Comparison of ENCODE assay signal across 8 cellular contexts in genomic region chr6:159981171-159981571, GRCh38. TPM values are rescaled to one million over a fixed set of nuclear protein-coding genes. Genes with fewer than 3 reads are reported as not detected.
DNase-seq lines count a peak whose midpoint lies in the region; ATAC-seq, FAIRE-seq and TF ChIP-seq lines count a peak whose summit lies in the region.

No MANE protein-coding gene starts in this region.

- peak overlapping the region; percentile 78 for H3K27ac ChIP-seq in C4-2B
- peak overlapping the region; percentile 59 for H3K27ac ChIP-seq in HL-60 (replicated peaks)
- peak overlapping the region; percentile 71 for H3K27ac ChIP-seq in K562 (ENCODE audit: extremely low read depth, low read depth, low read length)

- 0 out of 2 replicates have a peak overlapping the region, but pooled peaks have one; percentile 27 for H2AFZ ChIP-seq in K562 (ENCODE audit: low read depth, low read length)

- peak overlapping the region; percentile 33 for H3K4me3 Mint-ChIP-seq in nephron progenitor cell

- H3K4me1 ChIP-seq in K562 (replicated peaks in 1 of 2; ENCODE audit: control insufficient read depth in 2 of 2, insufficient read depth in 2 of 2, low read length in 2 of 2): peaks cover 60 to 83% of the 10 kb centered on the region in 2 experiments

- H3K36me3 Mint-ChIP-seq in nephron progenitor cell (ENCODE audit: low read depth): peaks cover 5% of the 10 kb centered on the region

- H3K4me1 Mint-ChIP-seq in nephron progenitor cell: peaks cover 64% of the 10 kb centered on the region

- H3K9me1 ChIP-seq in K562 (ENCODE audit: control insufficient read depth, insufficient read depth, low read length): peaks cover 17% of the 10 kb centered on the region

- TF ChIP-seq EP300 in K562 (IDR thresholded peaks at IDR 0.05; ENCODE audit: low read length): no peak

- no peak for ATAC-seq in K562
- no peak for ATAC-seq in HG02763 (IDR thresholded peaks at IDR 0.05; ENCODE audit: unreplicated experiment)
- ATAC-seq in HG03097 (IDR thresholded peaks at IDR 0.05; ENCODE audit: low FRiP score, unreplicated experiment): no peak

- BruUV-seq in K562 (replicated peaks; lab: Mats Ljungman, UMichigan): no TSS peak

- TF ChIP-seq RAD21 in K562 (CRISPR knock-in tag; conservative IDR thresholded peaks at IDR 0.05 in 1 of 2, IDR thresholded peaks at IDR 0.05 in 1 of 2): no peak

- peak overlapping the region; percentile 47 to 87 for H3K9ac ChIP-seq in K562 (ENCODE audit: insufficient read depth in 1 of 2, low read depth in 2 of 2, low read length in 2 of 2)

- 0 out of 2 replicates have a peak, but pooled peaks have one; percentile 22 for TF ChIP-seq POLR2A in K562 (conservative IDR thresholded peaks at IDR 0.05)

- peaks cover 4% of the 10 kb centered on the region; the same call in 1 of the 3 replicates for H3K36me3 ChIP-seq in K562 (ENCODE audit: control insufficient read depth, insufficient read depth, low read length)

- H3K27me3 Mint-ChIP-seq in nephron progenitor cell (ENCODE audit: low read depth, poor library complexity): no peaks in the 10 kb centered on the region

- peaks cover 99% of the 10 kb centered on the region for H3K79me2 ChIP-seq in K562 (ENCODE audit: control insufficient read depth, insufficient read depth, low read length)

- in situ Hi-C loops in K562 (cut with MboI): no loop called here

- FAIRE-seq in K562 (lab: Jason Lieb, UNC): no peak

- H4K20me1 ChIP-seq in K562 (replicated peaks; ENCODE audit: control insufficient read depth, insufficient read depth, low read length): peaks cover 77% of the 10 kb centered on the region

- no peak overlapping the region for H3K4me3 ChIP-seq in HL-60 (replicated peaks; ENCODE audit: insufficient read depth, low read length)
- no peak overlapping the region for H3K4me3 ChIP-seq in K562

- CTCF ChIA-PET in K562 (lab: Yijun Ruan, JAX; ENCODE audit: low intra/inter-chr PET ratio): no interaction called here

- DNase-seq in HL-60 (ENCODE audit: low read depth in 1 of 2, low spot score in 1 of 2) (no peak), K562 (ENCODE audit: extremely low read depth in 1 of 4, low spot score in 3 of 4) (no peak), nephron progenitor cell (no peak), MV-4-11 (lab: John Stamatoyannopoulos, UW) (no peak), NCI-H1694 (lab: John Stamatoyannopoulos, UW) (no peak)

- POLR2A ChIA-PET in K562 (lab: Yijun Ruan, JAX): interaction anchor here (0.7 to 8.1 kb wide), 7 partner anchors 8 to 303 kb away, joined by 3 to 84 read pairs (median 3); no protein-coding TSS in a partner anchor

- H3K4me2 ChIP-seq in K562 (ENCODE audit: insufficient read depth, low read length): peak overlapping the region; percentile 65

- intact Hi-C loops in K562 (cut with micrococcal nuclease): no loop called here

- H3K9me3 ChIP-seq in K562 (replicated peaks; ENCODE audit: control insufficient read depth, insufficient read depth, low read depth, low read length): no peaks in the 10 kb centered on the region

- H3K9me3 Mint-ChIP-seq in nephron progenitor cell: no peaks in the 10 kb centered on the region

- WGBS in K562 (ENCODE audit: insufficient coverage, low coverage, missing lambda C conversion rate): 73% methylated on average over 6 of the region's 8 CpGs

- H3K27me3 ChIP-seq in HL-60 (ENCODE audit: insufficient read depth, poor library complexity, severe bottlenecking) (no peaks in the 10 kb centered on the region), K562 (ENCODE audit: control insufficient read depth in 2 of 2, insufficient read depth in 2 of 2, low read length in 2 of 2) (no peaks in the 10 kb centered on the region)

- TF ChIP-seq CTCF in C4-2B (conservative IDR thresholded peaks at IDR 0.05) (no peak), HL-60 (IDR thresholded peaks at IDR 0.05; ENCODE audit: insufficient read depth, low read length) (no peak), K562 (IDR thresholded peaks at IDR 0.05 in 2 of 3, conservative IDR thresholded peaks at IDR 0.05 in 1 of 3; ENCODE audit: insufficient read depth in 2 of 3, low read depth in 1 of 3, low read length in 3 of 3) (no peak), nephron progenitor cell (IDR thresholded peaks at IDR 0.05) (no peak)

- peak overlapping the region; percentile 76 for H3K27ac Mint-ChIP-seq in nephron progenitor cell

TF ChIP-seq in K562, 482 proteins besides CTCF, POLR2A, EP300 and RAD21 (continues in another document):
- TF ChIP-seq STAT5A (IDR thresholded peaks at IDR 0.05; ENCODE audit: borderline replicate concordance, low read length): no peak
- no peak for TF ChIP-seq MAFK (IDR thresholded peaks at IDR 0.05; ENCODE audit: low read length)
- TF ChIP-seq ZFX (CRISPR knock-in tag; IDR thresholded peaks at IDR 0.05): 0 out of 2 replicates have a peak, but pooled peaks have one; percentile 25
- TF ChIP-seq SRSF1 (IDR thresholded peaks at IDR 0.05; ENCODE audit: low read depth, low read length): no peak
- no peak for TF ChIP-seq NBN (IDR thresholded peaks at IDR 0.05; ENCODE audit: low read depth)
- no peak; the same call in 1 of the 2 replicates for TF ChIP-seq POLR2AphosphoS5 (IDR thresholded peaks at IDR 0.05; ENCODE audit: control insufficient read depth, insufficient read depth, low read depth, low read length)
- peak; percentile 79 for TF ChIP-seq TFE3 (CRISPR knock-in tag; IDR thresholded peaks at IDR 0.05)
- TF ChIP-seq SP2 (IDR thresholded peaks at IDR 0.05; ENCODE audit: extremely low read depth, low read depth, low read length, poor library complexity, severe bottlenecking): no peak
- no peak for TF ChIP-seq CHCHD3 (CRISPR knock-in tag; IDR thresholded peaks at IDR 0.05)
- no peak for TF ChIP-seq BDP1 (IDR thresholded peaks at IDR 0.05; ENCODE audit: insufficient read depth, insufficient read length)
- TF ChIP-seq ZNF766 (CRISPR knock-in tag; conservative IDR thresholded peaks at IDR 0.05): no peak
- TF ChIP-seq ZNF165 (CRISPR knock-in tag; IDR thresholded peaks at IDR 0.05; ENCODE audit: borderline replicate concordance): no peak
- no peak for TF ChIP-seq ZNF174 (CRISPR knock-in tag; IDR thresholded peaks at IDR 0.05)
- no peak for TF ChIP-seq KDM4B (IDR thresholded peaks at IDR 0.05; ENCODE audit: borderline replicate concordance in 2 of 2, low read depth in 1 of 2)
- TF ChIP-seq HINFP (tag; conservative IDR thresholded peaks at IDR 0.05; ENCODE audit: low read depth): no peak
- TF ChIP-seq ETV6 (IDR thresholded peaks at IDR 0.05; ENCODE audit: borderline replicate concordance in 1 of 2, low read depth in 2 of 2, low read length in 1 of 2): no peak
- no peak for TF ChIP-seq ETV6 (CRISPR knock-in tag; IDR thresholded peaks at IDR 0.05; ENCODE audit: borderline replicate concordance)
- no peak for TF ChIP-seq BMI1 (IDR thresholded peaks at IDR 0.05; ENCODE audit: low read length)
- no peak for TF ChIP-seq ETV1 (tag; conservative IDR thresholded peaks at IDR 0.05; ENCODE audit: low read depth)
- TF ChIP-seq PTBP1 (IDR thresholded peaks at IDR 0.05; ENCODE audit: low read depth, low read length): no peak

RNA-seq across cellular contexts. Expression of gene IGF2R, which starts 12.3 kb away (rescaled TPM):
- total RNA-seq in K562 (2011; cell fraction: chromatin; rRNA removed; ENCODE audit: low replicate concordance): 302 and 333 TPM in 2 replicates
- 228 and 239 TPM in 2 replicates for total RNA-seq in K562 (2011; cell fraction: nucleolus; rRNA removed)
- total RNA-seq in K562 (2011; cell fraction: nucleoplasm; rRNA removed): 228 and 238 TPM in 2 replicates
- total RNA-seq in K562 (2014; rRNA removed) (36.9 and 41.3 TPM in 2 replicates), K562 (2014; rRNA removed; fragmentation: Illumina TruSeq; extraction: Trizol) (34.4 and 37.8 TPM in 2 replicates), K562 (2015; rRNA removed; fragmentation: Illumina TruSeq; extraction: Trizol) (34.5 and 37.5 TPM in 2 replicates), K562 (2021) (84.7 and 92.3 TPM in 2 replicates)
- polyA plus RNA-seq in K562 (2011; rRNA removed) (13.2 and 16.7 TPM in 2 replicates), K562 (2014; fragmentation: Illumina TruSeq; extraction: Trizol) (60.4 and 68.9 TPM in 2 replicates), K562 (2014; fragmentation: Nextera tagmentation; extraction: Ambion mirVana) (1 to 10 TPM; 3.5 to 3.6 TPM), K562 (2014; rRNA removed) (30.3 and 31.0 TPM in 2 replicates)
- polyA plus RNA-seq in K562 (2011; cell fraction: cytosol; rRNA removed): 12.7 and 14.5 TPM in 2 replicates
- 55.4 and 71.5 TPM in 2 replicates for polyA plus RNA-seq in K562 (2011; cell fraction: nucleus; rRNA removed)
- 57.1 and 73.0 TPM in 2 replicates for polyA plus RNA-seq in K562 (2012)
- 48.1 and 64.9 TPM in 2 replicates for polyA minus RNA-seq in K562 (2011; rRNA and poly(A)+ RNA removed)
- 47.2 and 72.7 TPM in 2 replicates for polyA minus RNA-seq in K562 (2011; cell fraction: cytosol; rRNA and poly(A)+ RNA removed)
- 108 and 127 TPM in 2 replicates for polyA minus RNA-seq in K562 (2011; cell fraction: nucleus; rRNA and poly(A)+ RNA removed)
